ENCODE assay signal across 16 cellular contexts in genomic region chr16:47599512-47599911, GRCh38.
DNase-seq lines count a peak whose midpoint lies in the region; ATAC-seq, FAIRE-seq and TF ChIP-seq lines count a peak whose summit lies in the region.
"Had no signal": no experiment of that assay in that cellular context is flagged by ENCODE, and none has a peak within 500 bp of the region (broad histone marks: within the 10 kb centered on the region; RNA-seq: fewer than 3 reads in every experiment).

No MANE protein-coding gene starts in this region.

- no peak for TF ChIP-seq CTCF in uterus (IDR thresholded peaks at IDR 0.05)

- no peaks in the 10 kb centered on the region for H3K9me3 Mint-ChIP-seq in activated naive CD4-positive, alpha-beta T cell treated with anti-CD3 and anti-CD28 coated beads for 36 hours
- H3K9me3 Mint-ChIP-seq: activated T-cell treated with anti-CD3 and anti-CD28 coated beads, Interleukin-2, amount 50 U/mL, for 24 hours; natural killer cell treated with Interleukin-12 subunit alpha and Interleukin-12 subunit beta and Interleukin-15 and Interleukin-18, amount 100 ng/mL, for 72 hours had no signal

- CTCF ChIA-PET in activated naive CD4-positive, alpha-beta T cell treated with anti-CD3 and anti-CD28 coated beads for 36 hours (lab: Charles Lee), result no interaction called here

- no peak for TF ChIP-seq POLR2A in GM12892 (IDR thresholded peaks at IDR 0.05; ENCODE audit: low read depth, low read length)
- no peak for TF ChIP-seq POLR2A in uterus (IDR thresholded peaks at IDR 0.05)

- H3K36me3 ChIP-seq in uterus, result no peaks in the 10 kb centered on the region

- no peak overlapping the region for H3K27ac ChIP-seq in uterus
- H3K27ac ChIP-seq: ascending aorta, HL-60, thyroid gland had no signal

- H3K27me3 Mint-ChIP-seq in activated naive CD4-positive, alpha-beta T cell treated with anti-CD3 and anti-CD28 coated beads for 36 hours (ENCODE audit: low read depth), result no peaks in the 10 kb centered on the region
- H3K27me3 Mint-ChIP-seq: activated T-cell treated with anti-CD3 and anti-CD28 coated beads, Interleukin-2, amount 50 U/mL, for 24 hours; natural killer cell treated with Interleukin-12 subunit alpha and Interleukin-12 subunit beta and Interleukin-15 and Interleukin-18, amount 100 ng/mL, for 72 hours had no signal

- FAIRE-seq in GM12892 (lab: Jason Lieb, UNC), result peak; percentile 56

- no peaks in the 10 kb centered on the region for H3K4me1 Mint-ChIP-seq in activated naive CD4-positive, alpha-beta T cell treated with anti-CD3 and anti-CD28 coated beads for 36 hours (ENCODE audit: low read depth)

- peaks cover 15% of the 10 kb centered on the region for H3K36me3 Mint-ChIP-seq in activated naive CD4-positive, alpha-beta T cell treated with anti-CD3 and anti-CD28 coated beads for 36 hours (ENCODE audit: low read depth)

- no peaks in the 10 kb centered on the region for H3K9me3 ChIP-seq in uterus
- H3K9me3 ChIP-seq: ascending aorta, thyroid gland had no signal

- no peaks in the 10 kb centered on the region for H3K27me3 ChIP-seq in uterus
- H3K27me3 ChIP-seq: ascending aorta, thyroid gland had no signal

- DNase-seq in GM12892 (ENCODE audit: insufficient read length) (no peak), T-helper 2 cell (no peak), uterus (no peak), T-helper 9 cell (no peak)
- no peak for DNase-seq in activated naive CD4-positive, alpha-beta T cell treated with anti-CD3 and anti-CD28 coated beads for 36 hours
- DNase-seq: activated T-cell treated with anti-CD3 and anti-CD28 coated beads, Interleukin-2, amount 50 U/mL, for 24 hours; DMS53; NCI-H226; thyroid gland had no signal

- no peak overlapping the region for H3K4me3 ChIP-seq in uterus
- H3K4me3 ChIP-seq: ascending aorta, thyroid gland had no signal

- ATAC-seq in GM19395 (IDR thresholded peaks at IDR 0.05; ENCODE audit: unreplicated experiment) (peak; percentile 89), HG02759 (IDR thresholded peaks at IDR 0.05; ENCODE audit: unreplicated experiment) (peak; percentile 76), HG03565 (IDR thresholded peaks at IDR 0.05; ENCODE audit: unreplicated experiment) (peak; percentile 58)
- ATAC-seq: left lobe of liver; natural killer cell treated with Interleukin-12 subunit alpha and Interleukin-12 subunit beta and Interleukin-15 and Interleukin-18, amount 100 ng/mL, for 72 hours had no signal

- no peak overlapping the region for H3K27ac Mint-ChIP-seq in activated naive CD4-positive, alpha-beta T cell treated with anti-CD3 and anti-CD28 coated beads for 36 hours
- H3K27ac Mint-ChIP-seq: activated T-cell treated with anti-CD3 and anti-CD28 coated beads, Interleukin-2, amount 50 U/mL, for 24 hours; natural killer cell treated with Interleukin-12 subunit alpha and Interleukin-12 subunit beta and Interleukin-15 and Interleukin-18, amount 100 ng/mL, for 72 hours had no signal

- intact Hi-C loops in uterus (cut with DNase I; ENCODE audit: low total_unique reads), result no loop called here
- intact Hi-C loops in activated naive CD4-positive, alpha-beta T cell treated with anti-CD3 and anti-CD28 coated beads for 36 hours (cut with micrococcal nuclease), result no loop called here

- H3K4me3 Mint-ChIP-seq in activated naive CD4-positive, alpha-beta T cell treated with anti-CD3 and anti-CD28 coated beads for 36 hours, result no peak overlapping the region
- H3K4me3 Mint-ChIP-seq: activated T-cell treated with anti-CD3 and anti-CD28 coated beads, Interleukin-2, amount 50 U/mL, for 24 hours; natural killer cell treated with Interleukin-12 subunit alpha and Interleukin-12 subunit beta and Interleukin-15 and Interleukin-18, amount 100 ng/mL, for 72 hours had no signal

- no peaks in the 10 kb centered on the region for H3K4me1 ChIP-seq in uterus
- H3K4me1 ChIP-seq: ascending aorta, thyroid gland had no signal
